ENCODE assay signal across 24 cellular contexts in the genomic region with DNA sequence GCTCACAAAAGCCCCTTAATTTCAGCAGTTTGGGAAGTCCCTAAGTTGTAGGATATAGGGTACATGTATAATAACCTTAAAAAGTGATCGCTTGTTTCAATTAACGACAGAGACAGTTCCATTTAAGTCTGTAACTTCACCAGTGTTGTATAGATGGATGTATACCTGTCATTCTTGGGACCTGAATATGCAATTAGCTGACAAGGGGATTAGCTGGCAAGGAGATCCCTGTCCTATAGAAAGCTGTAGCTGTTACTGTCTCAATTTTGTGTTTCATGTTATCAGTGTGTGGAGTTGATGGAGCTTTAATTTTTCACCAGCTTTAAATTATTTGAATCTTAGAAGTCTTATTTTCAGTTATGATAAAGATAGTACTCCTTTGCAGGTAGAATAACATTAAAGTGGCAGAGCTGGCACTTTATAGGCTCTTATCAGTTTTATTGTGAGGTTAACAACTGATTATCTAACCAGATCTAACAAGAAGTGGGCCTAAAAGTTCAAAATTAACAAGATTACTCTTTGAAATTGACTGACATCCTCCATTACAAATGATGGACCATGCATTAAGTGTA.
"Had no signal": no experiment of that assay in that cellular context is flagged by ENCODE, and none has a peak within 500 bp of the region (broad histone marks: within the 10 kb centered on the region; RNA-seq: fewer than 3 reads in every experiment).

No MANE protein-coding gene starts in this region.

- ATAC-seq: left lobe of liver; naive thymus-derived CD4-positive, alpha-beta T cell; sciatic nerve; stimulated activated naive CD8-positive, alpha-beta T cell treated with anti-CD3 and anti-CD28 coated beads, Interleukin-15, amount 100 ng/mL, for 72 hours had no signal

- H3K9me3 Mint-ChIP-seq: memory B cell; mesothelial cell of epicardium; nephron; stimulated activated naive CD8-positive, alpha-beta T cell treated with anti-CD3 and anti-CD28 coated beads, Interleukin-15, amount 100 ng/mL, for 72 hours had no signal

- FAIRE-seq: frontal cortex, kidney had no signal

- H3K4me1 Mint-ChIP-seq: neural progenitor cell had no signal

- DNase-seq: dermis blood vessel endothelial cell; effector memory CD4-positive, alpha-beta T cell; kidney; naive thymus-derived CD4-positive, alpha-beta T cell; stimulated activated CD4-positive, alpha-beta T cell treated with anti-CD3 and anti-CD28 coated beads, Interleukin-12 subunit alpha, Interleukin-12 subunit beta, amount 100 ng/mL, for 4 hours; stimulated activated CD4-positive, alpha-beta T cell treated with anti-CD3 and anti-CD28 coated beads, Interleukin-1b, Interleukin-23, amount 100 ng/mL, for 48 hours; stimulated activated CD4-positive, alpha-beta T cell treated with anti-CD3 and anti-CD28 coated beads, Interleukin-4, amount 100 ng/mL, for 1 hour; stimulated activated CD8-positive, alpha-beta memory T cell treated with anti-CD3 and anti-CD28 coated beads, Interleukin-4, amount 100 ng/mL, for 48 hours; stimulated activated naive CD4-positive, alpha-beta T cell; stimulated activated naive CD8-positive, alpha-beta T cell treated with anti-CD3 and anti-CD28 coated beads, Interleukin-15, amount 100 ng/mL, for 72 hours; thyroid gland had no signal

- H3K4me3 ChIP-seq: coronary artery, lung, neural progenitor cell, smooth muscle cell, thyroid gland had no signal

- H3K9ac ChIP-seq: neural progenitor cell, parathyroid adenoma had no signal

- H3K4me2 ChIP-seq: neural progenitor cell, smooth muscle cell had no signal

- H3K27ac Mint-ChIP-seq: memory B cell; mesothelial cell of epicardium; naive thymus-derived CD4-positive, alpha-beta T cell; nephron; neural progenitor cell; progenitor cell of endocrine pancreas; stimulated activated naive CD8-positive, alpha-beta T cell treated with anti-CD3 and anti-CD28 coated beads, Interleukin-15, amount 100 ng/mL, for 72 hours; type B pancreatic cell had no signal

- H3K4me3 Mint-ChIP-seq: memory B cell; mesothelial cell of epicardium; nephron; neural progenitor cell; stimulated activated naive CD8-positive, alpha-beta T cell treated with anti-CD3 and anti-CD28 coated beads, Interleukin-15, amount 100 ng/mL, for 72 hours; type B pancreatic cell had no signal

- H3K9me3 ChIP-seq: thyroid gland had no signal

- H3K27ac ChIP-seq: coronary artery, neural progenitor cell, parathyroid adenoma, thyroid gland had no signal

- H3K27me3 Mint-ChIP-seq: memory B cell; naive thymus-derived CD4-positive, alpha-beta T cell; progenitor cell of endocrine pancreas; stimulated activated naive CD8-positive, alpha-beta T cell treated with anti-CD3 and anti-CD28 coated beads, Interleukin-15, amount 100 ng/mL, for 72 hours; type B pancreatic cell had no signal

- H3K27me3 ChIP-seq: neural progenitor cell, thyroid gland had no signal

- H2AFZ ChIP-seq: neural progenitor cell, parathyroid adenoma had no signal

- H3K36me3 ChIP-seq: neural progenitor cell, thyroid gland had no signal
